ENCODE assay signal across 1 cellular context in genomic region chr5:3446410-3446809, GRCh38.
TF ChIP-seq lines count a peak whose summit lies in the region.

No MANE protein-coding gene starts in this region.

TF ChIP-seq in HEK293, 187 proteins besides CTCF, POLR2A, EP300 and RAD21 (continued from another document):
- TF ChIP-seq ZFHX2 (tag by site-specific recombination; conservative IDR thresholded peaks at IDR 0.05): no peak
- 0 out of 2 replicates have a peak, but pooled peaks have one; percentile 8 for TF ChIP-seq YY2 (tag by site-specific recombination; IDR thresholded peaks at IDR 0.05)
- TF ChIP-seq YY1 (tag by site-specific recombination; IDR thresholded peaks at IDR 0.05): no peak
- TF ChIP-seq PRDM2 (tag by site-specific recombination; IDR thresholded peaks at IDR 0.05; ENCODE audit: borderline replicate concordance): 0 out of 2 replicates have a peak, but pooled peaks have one; percentile 18
- TF ChIP-seq ZNF354C (tag by site-specific recombination; IDR thresholded peaks at IDR 0.05; ENCODE audit: borderline replicate concordance, low read depth): peak; percentile 42; the same call in 1 of the 2 replicates
- no peak for TF ChIP-seq ZNF701 (tag by site-specific recombination; IDR thresholded peaks at IDR 0.05)
- no peak for TF ChIP-seq ZNF19 (tag by site-specific recombination; IDR thresholded peaks at IDR 0.05; ENCODE audit: low read depth)
- TF ChIP-seq ELK4 (IDR thresholded peaks at IDR 0.05; ENCODE audit: borderline replicate concordance, low read depth, low read length): no peak
- peak; percentile 97 for TF ChIP-seq ZNF513 (tag by site-specific recombination; IDR thresholded peaks at IDR 0.05)
- no peak for TF ChIP-seq ZBTB1 (tag by site-specific recombination; IDR thresholded peaks at IDR 0.05)
- TF ChIP-seq ZIC2 (tag by site-specific recombination; IDR thresholded peaks at IDR 0.05): no peak
